ENCODE assay signal across 10 cellular contexts in genomic region chr11:35541621-35542375, GRCh38. TPM values are rescaled to one million over a fixed set of nuclear protein-coding genes. Genes with fewer than 3 reads are reported as not detected.
DNase-seq lines count a peak whose midpoint lies in the region; ATAC-seq, FAIRE-seq and TF ChIP-seq lines count a peak whose summit lies in the region.
"Had no signal": no experiment of that assay in that cellular context is flagged by ENCODE, and none has a peak within 500 bp of the region (broad histone marks: within the 10 kb centered on the region; RNA-seq: fewer than 3 reads in every experiment).

No MANE protein-coding gene starts in this region.

- H3K36me3 Mint-ChIP-seq in stimulated activated effector memory CD8-positive, alpha-beta T cell treated with anti-CD3 and anti-CD28 coated beads, Interleukin-12 subunit alpha, Interleukin-12 subunit beta, amount 100 ng/mL, for 72 hours: no peaks in the 10 kb centered on the region
- H3K36me3 Mint-ChIP-seq: activated naive CD8-positive, alpha-beta T cell treated with anti-CD3 and anti-CD28 coated beads for 36 hours; CD4-positive, CD25-positive, alpha-beta regulatory T cell had no signal

- H3K79me2 ChIP-seq in K562 (ENCODE audit: control insufficient read depth, insufficient read depth, low read length): no peaks in the 10 kb centered on the region

- no peaks in the 10 kb centered on the region for H3K9me3 ChIP-seq in K562 (replicated peaks; ENCODE audit: control insufficient read depth, insufficient read depth, low read depth, low read length)
- no peaks in the 10 kb centered on the region for H3K9me3 ChIP-seq in left ventricle myocardium inferior (replicated peaks)

- TF ChIP-seq POLR2A in K562 (conservative IDR thresholded peaks at IDR 0.05): no peak
- no peak for TF ChIP-seq POLR2A in GM12892 (IDR thresholded peaks at IDR 0.05; ENCODE audit: low read depth, low read length)

- no peak overlapping the region for H3K4me3 ChIP-seq in K562
- no peak overlapping the region for H3K4me3 ChIP-seq in left ventricle myocardium inferior

- FAIRE-seq in K562 (lab: Jason Lieb, UNC) (no peak), GM12892 (lab: Jason Lieb, UNC) (no peak)

- H3K27ac ChIP-seq in K562 (ENCODE audit: extremely low read depth, low read depth, low read length) (no peak overlapping the region), left ventricle myocardium inferior (replicated peaks) (peak overlapping the region; percentile 79)

- TF ChIP-seq CTCF in K562 (IDR thresholded peaks at IDR 0.05 in 2 of 3, conservative IDR thresholded peaks at IDR 0.05 in 1 of 3; ENCODE audit: insufficient read depth in 2 of 3, low read depth in 1 of 3, low read length in 3 of 3) (no peak), left ventricle myocardium inferior (IDR thresholded peaks at IDR 0.05; ENCODE audit: borderline replicate concordance) (no peak)

- no peaks in the 10 kb centered on the region for H3K9me1 ChIP-seq in K562 (ENCODE audit: control insufficient read depth, insufficient read depth, low read length)

- H3K27me3 ChIP-seq in K562 (ENCODE audit: control insufficient read depth in 2 of 2, insufficient read depth in 2 of 2, low read length in 2 of 2) (peaks cover 0 to 10% of the 10 kb centered on the region in 2 experiments; a peak in 3 of 5 replicates), left ventricle myocardium inferior (ENCODE audit: low read depth) (peaks cover 33% of the 10 kb centered on the region)

- H3K9ac ChIP-seq in K562 (ENCODE audit: insufficient read depth in 1 of 2, low read depth in 2 of 2, low read length in 2 of 2): no peak overlapping the region

- BruUV-seq in K562 (replicated peaks; lab: Mats Ljungman, UMichigan): no TSS peak

- H3K9me3 Mint-ChIP-seq in stimulated activated effector memory CD8-positive, alpha-beta T cell treated with anti-CD3 and anti-CD28 coated beads, Interleukin-12 subunit alpha, Interleukin-12 subunit beta, amount 100 ng/mL, for 72 hours: no peaks in the 10 kb centered on the region
- H3K9me3 Mint-ChIP-seq: activated naive CD8-positive, alpha-beta T cell treated with anti-CD3 and anti-CD28 coated beads for 36 hours had no signal

- WGBS in K562 (ENCODE audit: insufficient coverage, low coverage, missing lambda C conversion rate): 0% methylated on average over 4 of the region's 4 CpGs

- H2AFZ ChIP-seq in K562 (ENCODE audit: low read depth, low read length): no peak overlapping the region

- POLR2A ChIA-PET in K562 (lab: Yijun Ruan, JAX): interaction anchor here (0.6 kb wide), 1 partner anchor 240 kb away, joined by 3 read pairs; no protein-coding TSS in a partner anchor

- no peaks in the 10 kb centered on the region for H3K4me1 ChIP-seq in K562 (replicated peaks in 1 of 2; ENCODE audit: control insufficient read depth in 2 of 2, insufficient read depth in 2 of 2, low read length in 2 of 2)
- peaks cover 14% of the 10 kb centered on the region for H3K4me1 ChIP-seq in left ventricle myocardium inferior

- DNase-seq in ELR (ENCODE audit: low read depth) (peak; percentile 37), K562 (ENCODE audit: extremely low read depth in 1 of 4, low spot score in 3 of 4) (no peak), left ventricle myocardium inferior (peak; percentile 29), sciatic nerve (ENCODE audit: low spot score) (peak; percentile 76), GM12892 (ENCODE audit: insufficient read length) (no peak), AML-193 (lab: John Stamatoyannopoulos, UW) (no peak)
- no peak for DNase-seq in stimulated activated CD4-positive, alpha-beta T cell treated with anti-CD3 and anti-CD28 coated beads, Interleukin-4, amount 100 ng/mL, for 24 hours
- no peak for DNase-seq in stimulated activated effector memory CD8-positive, alpha-beta T cell treated with anti-CD3 and anti-CD28 coated beads, Interleukin-12 subunit alpha, Interleukin-12 subunit beta, amount 100 ng/mL, for 72 hours (ENCODE audit: low spot score in 2 of 2)
- DNase-seq: activated naive CD8-positive, alpha-beta T cell treated with anti-CD3 and anti-CD28 coated beads for 36 hours; CD4-positive, CD25-positive, alpha-beta regulatory T cell had no signal

- no peak overlapping the region for H3K4me2 ChIP-seq in K562 (ENCODE audit: insufficient read depth, low read length)

- no peaks in the 10 kb centered on the region for H3K4me1 Mint-ChIP-seq in stimulated activated effector memory CD8-positive, alpha-beta T cell treated with anti-CD3 and anti-CD28 coated beads, Interleukin-12 subunit alpha, Interleukin-12 subunit beta, amount 100 ng/mL, for 72 hours
- H3K4me1 Mint-ChIP-seq: activated naive CD8-positive, alpha-beta T cell treated with anti-CD3 and anti-CD28 coated beads for 36 hours; CD4-positive, CD25-positive, alpha-beta regulatory T cell had no signal

- no peak overlapping the region for H3K27ac Mint-ChIP-seq in stimulated activated effector memory CD8-positive, alpha-beta T cell treated with anti-CD3 and anti-CD28 coated beads, Interleukin-12 subunit alpha, Interleukin-12 subunit beta, amount 100 ng/mL, for 72 hours
- H3K27ac Mint-ChIP-seq: activated naive CD8-positive, alpha-beta T cell treated with anti-CD3 and anti-CD28 coated beads for 36 hours had no signal

- in situ Hi-C loops in K562 (cut with MboI): no loop called here

- ATAC-seq in K562 (no peak), sciatic nerve (peak; percentile 95)
- no peak for ATAC-seq in stimulated activated effector memory CD8-positive, alpha-beta T cell treated with anti-CD3 and anti-CD28 coated beads, Interleukin-12 subunit alpha, Interleukin-12 subunit beta, amount 100 ng/mL, for 72 hours

- intact Hi-C loops in K562 (cut with micrococcal nuclease): no loop called here
- intact Hi-C loops in left ventricle myocardium inferior (cut with micrococcal nuclease): no loop called here
- intact Hi-C loops in sciatic nerve (cut with DNase I): no loop called here

- H4K20me1 ChIP-seq in K562 (replicated peaks; ENCODE audit: control insufficient read depth, insufficient read depth, low read length): no peaks in the 10 kb centered on the region

- CTCF ChIA-PET in K562 (lab: Yijun Ruan, JAX; ENCODE audit: low intra/inter-chr PET ratio): no interaction called here

- no peak for TF ChIP-seq RAD21 in K562 (CRISPR knock-in tag; conservative IDR thresholded peaks at IDR 0.05 in 1 of 2, IDR thresholded peaks at IDR 0.05 in 1 of 2)

- no peak overlapping the region for H3K4me3 Mint-ChIP-seq in stimulated activated effector memory CD8-positive, alpha-beta T cell treated with anti-CD3 and anti-CD28 coated beads, Interleukin-12 subunit alpha, Interleukin-12 subunit beta, amount 100 ng/mL, for 72 hours
- H3K4me3 Mint-ChIP-seq: activated naive CD8-positive, alpha-beta T cell treated with anti-CD3 and anti-CD28 coated beads for 36 hours; CD4-positive, CD25-positive, alpha-beta regulatory T cell had no signal

- H3K36me3 ChIP-seq in K562 (ENCODE audit: control insufficient read depth, insufficient read depth, low read length) (no peaks in the 10 kb centered on the region), left ventricle myocardium inferior (no peaks in the 10 kb centered on the region)

- no peak for TF ChIP-seq EP300 in K562 (IDR thresholded peaks at IDR 0.05; ENCODE audit: low read length)

TF ChIP-seq in K562, 482 proteins besides CTCF, POLR2A, EP300 and RAD21:
- no peak for TF ChIP-seq TARDBP (IDR thresholded peaks at IDR 0.05)
- peak; percentile 18; the same call in 1 of the 2 replicates for TF ChIP-seq TFE3 (CRISPR knock-in tag; IDR thresholded peaks at IDR 0.05)
- TF ChIP-seq NUFIP1 (IDR thresholded peaks at IDR 0.05; ENCODE audit: partially characterized antibody): no peak

RNA-seq across cellular contexts. Expression of gene PAMR1, which starts 16.4 kb away (rescaled TPM):
- not detected in 2 replicates for total RNA-seq in K562 (2011; cell fraction: chromatin; rRNA removed; ENCODE audit: low replicate concordance)
- total RNA-seq in K562 (2011; cell fraction: nucleolus; rRNA removed): not detected in 2 replicates
- not detected in 2 replicates for total RNA-seq in K562 (2011; cell fraction: nucleoplasm; rRNA removed)
- total RNA-seq in K562 (2014; rRNA removed): not detected in 2 replicates
- not detected in 2 replicates for total RNA-seq in K562 (2014; rRNA removed; fragmentation: Illumina TruSeq; extraction: Trizol)
- not detected in 2 replicates for total RNA-seq in K562 (2015; rRNA removed; fragmentation: Illumina TruSeq; extraction: Trizol)
- total RNA-seq in K562 (2021): not detected in 2 replicates
- polyA plus RNA-seq in K562 (2011; rRNA removed): not detected in 2 replicates
- polyA plus RNA-seq in K562 (2011; cell fraction: cytosol; rRNA removed): not detected in 2 replicates
- not detected in 2 replicates for polyA plus RNA-seq in K562 (2011; cell fraction: nucleus; rRNA removed)
- polyA plus RNA-seq in K562 (2012): not detected in 2 replicates
- polyA plus RNA-seq in K562 (2014; fragmentation: Illumina TruSeq; extraction: Trizol): not detected in 2 replicates
- not detected for polyA plus RNA-seq in K562 (2014; fragmentation: Nextera tagmentation; extraction: Ambion mirVana)
- not detected in 2 replicates for polyA plus RNA-seq in K562 (2014; rRNA removed)
- not detected in 2 replicates for polyA minus RNA-seq in K562 (2011; rRNA and poly(A)+ RNA removed)
- polyA minus RNA-seq in K562 (2011; cell fraction: cytosol; rRNA and poly(A)+ RNA removed): not detected in 2 replicates
- polyA minus RNA-seq in K562 (2011; cell fraction: nucleus; rRNA and poly(A)+ RNA removed): not detected in 2 replicates
- 12.9 TPM for total RNA-seq in left ventricle myocardium inferior
- 15.6 TPM for total RNA-seq in sciatic nerve
- not detected for polyA plus RNA-seq in GM12892 (2012; ENCODE audit: missing spikeins)
- total RNA-seq: activated naive CD8-positive, alpha-beta T cell treated with anti-CD3 and anti-CD28 coated beads for 36 hours; CD4-positive, CD25-positive, alpha-beta regulatory T cell had no signal
- polyA plus RNA-seq: CD4-positive, CD25-positive, alpha-beta regulatory T cell had no signal

Comparison
In these comparisons a context has a peak if more than half of its experiments do, and no peak if none do; other contexts are left out.
1. DNase-seq: peak in ELR (single experiment), left ventricle myocardium inferior (single experiment) and sciatic nerve (single experiment); none in K562 (0 of 4), stimulated activated CD4-positive, alpha-beta T cell treated with anti-CD3 and anti-CD28 coated beads, Interleukin-4, amount 100 ng/mL, for 24 hours (single experiment), GM12892 (single experiment), stimulated activated effector memory CD8-positive, alpha-beta T cell treated with anti-CD3 and anti-CD28 coated beads, Interleukin-12 subunit alpha, Interleukin-12 subunit beta, amount 100 ng/mL, for 72 hours (0 of 2) and AML-193 (0 of 2).
2. RNA of gene PAMR1, which starts 16.4 kb away (total RNA-seq): 15.6 TPM in sciatic nerve (single experiment) and 12.9 TPM in left ventricle myocardium inferior (single experiment); not detected in K562; every median in the first group is over 10 times any median in the second.